In the genomic region with DNA sequence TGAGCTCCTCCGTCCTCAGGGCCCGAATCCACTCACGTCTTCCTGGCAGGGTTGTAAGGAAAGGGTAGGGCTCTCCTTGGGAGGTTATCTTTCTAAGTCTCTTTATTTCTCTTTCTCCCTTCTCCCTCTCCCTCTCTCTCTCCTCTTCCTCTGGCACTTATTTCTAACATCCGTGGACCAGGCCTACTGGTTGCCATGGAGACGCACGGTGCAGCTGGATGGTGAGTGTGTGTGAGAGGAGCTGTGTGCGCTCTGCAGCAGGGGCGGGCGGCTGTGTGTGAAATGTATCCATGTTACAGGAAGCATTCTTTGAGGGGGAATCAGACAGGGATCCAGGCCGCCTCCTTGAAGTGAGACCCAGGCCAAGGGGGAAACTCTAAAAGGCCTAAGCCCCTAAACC, we compare ENCODE assay signal across 8 cellular contexts.
DNase-seq lines count a peak whose midpoint lies in the region; ATAC-seq lines count a peak whose summit lies in the region.

No MANE protein-coding gene starts in this region.

- DNase-seq in COLO668 (lab: John Stamatoyannopoulos, UW; ENCODE audit: unreplicated experiment) (peak; percentile 33), MV-4-11 (lab: John Stamatoyannopoulos, UW) (peak; percentile 2), amniotic epithelial cell (ENCODE audit: low read depth) (peak; percentile 56), left kidney (ENCODE audit: low read depth, low spot score) (peak; percentile 90), activated gamma-delta T cell treated with Interleukin-2 at 50 U/mL for 16 hours (no peak), T-helper 9 cell (no peak)

- ATAC-seq in HG03469 (IDR thresholded peaks at IDR 0.05; ENCODE audit: unreplicated experiment) (no peak), HG03159 (IDR thresholded peaks at IDR 0.05; ENCODE audit: unreplicated experiment) (no peak)

Comparison
In these comparisons a context has a peak if more than half of its experiments do, and no peak if none do; other contexts are left out.
1. DNase-seq: peak in COLO668 (single experiment), MV-4-11 (single experiment), amniotic epithelial cell (single experiment) and left kidney (single experiment); none in activated gamma-delta T cell treated with Interleukin-2 at 50 U/mL for 16 hours (single experiment) and T-helper 9 cell (single experiment).